In the genomic region with DNA sequence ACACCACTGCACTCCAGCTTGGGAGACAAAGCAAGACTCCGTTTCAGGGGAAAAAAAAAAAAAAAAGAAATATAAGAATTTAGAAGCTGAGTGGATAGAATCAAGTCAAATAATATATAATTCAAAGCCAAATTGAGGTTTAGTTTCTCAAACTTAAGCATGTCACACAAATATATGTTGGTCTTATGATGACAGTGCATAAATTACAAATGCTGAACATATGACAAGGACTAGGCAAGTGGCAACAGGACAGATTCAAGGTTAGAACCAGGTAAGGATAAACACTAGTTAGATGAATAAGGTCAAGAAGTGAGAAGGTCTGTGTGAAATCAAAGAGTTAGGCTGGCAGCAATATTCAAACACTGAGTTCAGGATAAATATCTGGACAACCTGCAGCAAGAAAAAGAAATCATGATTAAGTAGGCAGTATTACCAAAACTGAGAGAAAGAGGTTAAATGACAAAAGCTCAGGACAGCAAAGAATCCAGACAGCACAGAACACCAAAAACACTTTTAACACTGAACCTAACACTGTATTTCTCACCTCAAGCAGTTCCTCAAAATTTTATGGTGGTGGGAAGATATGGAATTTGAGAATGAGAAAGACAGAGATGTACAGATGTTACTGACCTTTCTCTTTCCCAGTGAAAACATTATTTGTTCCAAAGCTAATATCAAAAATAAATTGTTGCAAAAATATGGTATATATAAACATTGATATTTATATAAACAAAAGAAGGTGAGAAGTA, we compare ENCODE assay signal across 1 cellular context.
TF ChIP-seq lines count a peak whose summit lies in the region.

No MANE protein-coding gene starts in this region.

TF ChIP-seq in H1, 55 proteins besides CTCF, POLR2A, EP300 and RAD21:
- TF ChIP-seq POU5F1 (IDR thresholded peaks at IDR 0.05; ENCODE audit: low read depth, low read length) (no peak), NANOG (IDR thresholded peaks at IDR 0.05; ENCODE audit: insufficient read depth, low read depth, low read length, poor library complexity, severe bottlenecking) (no peak), KDM4A (IDR thresholded peaks at IDR 0.05; ENCODE audit: low read depth, low read length, severe bottlenecking) (no peak), SIN3A (conservative IDR thresholded peaks at IDR 0.05 in 1 of 2, IDR thresholded peaks at IDR 0.05 in 1 of 2; ENCODE audit: low read depth in 1 of 2, low read length in 2 of 2) (no peak), BACH1 (IDR thresholded peaks at IDR 0.05; ENCODE audit: low read length) (no peak), ASH2L (IDR thresholded peaks at IDR 0.05; ENCODE audit: low read length) (no peak), YY1 (IDR thresholded peaks at IDR 0.05; ENCODE audit: low read depth, low read length) (no peak)
TF ChIP-seq in H1: peak in this region for 0.
